In genomic region chr19:39847525-39847924, GRCh38 we compare ENCODE assay signal across 2 cellular contexts.
TF ChIP-seq lines count a peak whose summit lies in the region.

No MANE protein-coding gene starts in this region.

TF ChIP-seq in SK-N-SH, 30 proteins besides CTCF, POLR2A, EP300 and RAD21 (continued from another document):
- TF ChIP-seq REST (IDR thresholded peaks at IDR 0.05; ENCODE audit: low read depth, low read length) = no peak

TF ChIP-seq in SK-N-SH treated with all-trans-retinoic acid at 6 μM for 48 hours, 23 proteins besides CTCF, POLR2A, EP300 and RAD21 (continued from another document):
- TF ChIP-seq TSHZ2 (CRISPR knock-in tag; IDR thresholded peaks at IDR 0.05) = no peak
- no peak for TF ChIP-seq TOX (CRISPR knock-in tag; IDR thresholded peaks at IDR 0.05; ENCODE audit: borderline replicate concordance)
- TF ChIP-seq ZNF8 (CRISPR knock-in tag; IDR thresholded peaks at IDR 0.05) = no peak
- TF ChIP-seq ZNF70 (CRISPR knock-in tag; IDR thresholded peaks at IDR 0.05) = no peak
- no peak for TF ChIP-seq GLIS3 (CRISPR knock-in tag; IDR thresholded peaks at IDR 0.05)
- no peak for TF ChIP-seq CSDC2 (CRISPR knock-in tag; IDR thresholded peaks at IDR 0.05)
- no peak for TF ChIP-seq ZC3H10 (CRISPR knock-in tag; IDR thresholded peaks at IDR 0.05)
